ENCODE assay signal across 8 cellular contexts in genomic region chr4:99811850-99812249, GRCh38. TPM values are rescaled to one million over a fixed set of nuclear protein-coding genes. Genes with fewer than 3 reads are reported as not detected.
A peak's percentile ranks its signal among the peaks of the same experiment; 100 is the strongest.
DNase-seq lines count a peak whose midpoint lies in the region; ATAC-seq and TF ChIP-seq lines count a peak whose summit lies in the region.

No MANE protein-coding gene starts in this region.

- no peak overlapping the region for H3K4me3 ChIP-seq in GM12865 (ENCODE audit: low read depth, low read length)
- no peak overlapping the region for H3K4me3 ChIP-seq in NB4 (ENCODE audit: low read depth, low read length)

- peak; percentile 71 for DNase-seq in GM12865 (ENCODE audit: low read depth)
- peak; percentile 75 for DNase-seq in NB4 (ENCODE audit: low read depth)
- peak; percentile 31 to 40 for DNase-seq in activated CD4-positive, alpha-beta T cell treated with anti-CD3 and anti-CD28 coated beads, Interleukin-2, amount 50 U/mL, for 4 hours
- peak; percentile 27 for DNase-seq in germinal center (ENCODE audit: low spot score)
- DNase-seq in stimulated activated CD4-positive, alpha-beta T cell treated with anti-CD3 and anti-CD28 coated beads, Interleukin-4, amount 100 ng/mL, for 48 hours (ENCODE audit: low read depth in 2 of 2) = peak; percentile 37 to 48
- DNase-seq in posterior vena cava (ENCODE audit: low spot score) = no peak

- TF ChIP-seq POLR2A in NB4 (IDR thresholded peaks at IDR 0.05; ENCODE audit: extremely low read depth, insufficient read length) = no peak

- intact Hi-C loops in posterior vena cava (cut with DNase I) = no loop called here

- ATAC-seq in GM21526 (IDR thresholded peaks at IDR 0.05; ENCODE audit: low FRiP score, unreplicated experiment) (no peak), GM18520 (IDR thresholded peaks at IDR 0.05; ENCODE audit: unreplicated experiment) (no peak)

- TF ChIP-seq CTCF in GM12865 (IDR thresholded peaks at IDR 0.05; ENCODE audit: insufficient read depth, low read depth, low read length, missing control alignments) = peak; percentile 53
- peak; percentile 54 for TF ChIP-seq CTCF in NB4 (IDR thresholded peaks at IDR 0.05; ENCODE audit: low read depth, low read length)

RNA-seq across cellular contexts. Expression of gene DAPP1, which starts 4.8 kb away (rescaled TPM):
- 1 to 10 TPM; 1.7 to 2.8 TPM for total RNA-seq in posterior vena cava
